ENCODE assay signal across 11 cellular contexts in genomic region chr16:17305694-17306093, GRCh38.
A peak's percentile ranks its signal among the peaks of the same experiment; 100 is the strongest.
DNase-seq lines count a peak whose midpoint lies in the region; ATAC-seq lines count a peak whose summit lies in the region.
"Had no signal": no experiment of that assay in that cellular context is flagged by ENCODE, and none has a peak within 500 bp of the region (broad histone marks: within the 10 kb centered on the region; RNA-seq: fewer than 3 reads in every experiment).

No MANE protein-coding gene starts in this region.

- peak overlapping the region in 7 of 8 donors; percentile 23 to 62 (median 41) for H3K4me3 Mint-ChIP-seq in CD4-positive, alpha-beta memory T cell
- peak overlapping the region; percentile 67 for H3K4me3 Mint-ChIP-seq in activated T-helper 17 cell treated with anti-CD3 and anti-CD28 coated beads, Interleukin-2, amount 50 U/mL, for 72 hours

- no peaks in the 10 kb centered on the region for H3K36me3 ChIP-seq in CD4-positive, alpha-beta memory T cell (ENCODE audit: insufficient read depth, low read length)
- H3K36me3 ChIP-seq: left ventricle myocardium inferior had no signal

- H3K4me3 ChIP-seq in CD4-positive, alpha-beta memory T cell (ENCODE audit: low read length in 2 of 2), result no peak overlapping the region
- H3K4me3 ChIP-seq in Jurkat, Clone E6-1 (ENCODE audit: low read length), result no peak overlapping the region
- H3K4me3 ChIP-seq: left ventricle myocardium inferior, smooth muscle cell had no signal

- POLR2A ChIA-PET in CD4-positive, alpha-beta memory T cell (lab: Charles Lee; ENCODE audit: partially characterized antibody), result interaction anchor here (0.5 kb wide), 1 partner anchor 60 kb away, joined by 3 read pairs; no protein-coding TSS in a partner anchor

- H3K27ac ChIP-seq in CD4-positive, alpha-beta memory T cell (ENCODE audit: low read depth, low read length), result no peak overlapping the region

- H3K27me3 ChIP-seq in CD4-positive, alpha-beta memory T cell (ENCODE audit: insufficient read depth, low read length), result no peaks in the 10 kb centered on the region

- H3K36me3 Mint-ChIP-seq in CD4-positive, alpha-beta memory T cell, result peaks cover 1 to 7% of the 10 kb centered on the region in 2 donors
- no peaks in the 10 kb centered on the region for H3K36me3 Mint-ChIP-seq in activated T-helper 17 cell treated with anti-CD3 and anti-CD28 coated beads, Interleukin-2, amount 50 U/mL, for 72 hours (ENCODE audit: low read depth)

- peak; percentile 98 for ATAC-seq in activated T-helper 17 cell treated with anti-CD3 and anti-CD28 coated beads, Interleukin-2, amount 50 U/mL, for 72 hours (replicated peaks)
- ATAC-seq in HG02571 (IDR thresholded peaks at IDR 0.05; ENCODE audit: unreplicated experiment), result no peak
- ATAC-seq in HG03342 (IDR thresholded peaks at IDR 0.05; ENCODE audit: unreplicated experiment), result no peak

- peaks cover 28 to 60% (median 45%) of the 10 kb centered on the region in 4 donors for H3K4me1 Mint-ChIP-seq in CD4-positive, alpha-beta memory T cell
- H3K4me1 Mint-ChIP-seq in activated T-helper 17 cell treated with anti-CD3 and anti-CD28 coated beads, Interleukin-2, amount 50 U/mL, for 72 hours, result peaks cover 24% of the 10 kb centered on the region

- H3K9me3 Mint-ChIP-seq in CD4-positive, alpha-beta memory T cell, result no peaks in the 10 kb centered on the region
- no peaks in the 10 kb centered on the region for H3K9me3 Mint-ChIP-seq in activated T-helper 17 cell treated with anti-CD3 and anti-CD28 coated beads, Interleukin-2, amount 50 U/mL, for 72 hours

- peaks cover 35% of the 10 kb centered on the region for H3K4me1 ChIP-seq in CD4-positive, alpha-beta memory T cell (ENCODE audit: insufficient read depth, low read length)

- DNase-seq in CD4-positive, alpha-beta memory T cell, result peak in 1 of 5 donors; percentile 4
- peak; percentile 22 for DNase-seq in Jurkat, Clone E6-1 (ENCODE audit: low read depth, low spot score)
- peak; percentile 4 to 25 (median 14) for DNase-seq in stimulated activated CD4-positive, alpha-beta T cell treated with anti-CD3 and anti-CD28 coated beads, Interleukin-12 subunit alpha, Interleukin-12 subunit beta, amount 100 ng/mL, for 48 hours (ENCODE audit: low read depth in 2 of 3, low spot score in 1 of 3)
- DNase-seq in HCEC 1CT (no peak), NCI-H526 (lab: John Stamatoyannopoulos, UW) (no peak)
- DNase-seq: erythroblast, left ventricle myocardium inferior had no signal

- H3K27me3 Mint-ChIP-seq in CD4-positive, alpha-beta memory T cell, result no peaks in the 10 kb centered on the region
- H3K27me3 Mint-ChIP-seq in activated T-helper 17 cell treated with anti-CD3 and anti-CD28 coated beads, Interleukin-2, amount 50 U/mL, for 72 hours, result no peaks in the 10 kb centered on the region

- CTCF ChIA-PET in CD4-positive, alpha-beta memory T cell (lab: Charles Lee; ENCODE audit: partially characterized antibody), result no interaction called here

- no peaks in the 10 kb centered on the region for H3K9me3 ChIP-seq in CD4-positive, alpha-beta memory T cell (ENCODE audit: control insufficient read depth in 1 of 2, low read length in 2 of 2)
- H3K9me3 ChIP-seq: left ventricle myocardium inferior had no signal

- intact Hi-C loops in CD4-positive, alpha-beta memory T cell (cut with micrococcal nuclease), result no loop called here

- peak overlapping the region; percentile 3 to 86 (median 56) for H3K27ac Mint-ChIP-seq in CD4-positive, alpha-beta memory T cell
- peak overlapping the region; percentile 76 for H3K27ac Mint-ChIP-seq in activated T-helper 17 cell treated with anti-CD3 and anti-CD28 coated beads, Interleukin-2, amount 50 U/mL, for 72 hours

Comparison
In these comparisons a context has a peak if more than half of its experiments do, and no peak if none do; other contexts are left out.
1. DNase-seq: peak in Jurkat, Clone E6-1 (single experiment) and stimulated activated CD4-positive, alpha-beta T cell treated with anti-CD3 and anti-CD28 coated beads, Interleukin-12 subunit alpha, Interleukin-12 subunit beta, amount 100 ng/mL, for 48 hours (3 of 3); none in HCEC 1CT (single experiment) and NCI-H526 (0 of 2).